Comparison of ENCODE assay signal across 16 cellular contexts in the genomic region with DNA sequence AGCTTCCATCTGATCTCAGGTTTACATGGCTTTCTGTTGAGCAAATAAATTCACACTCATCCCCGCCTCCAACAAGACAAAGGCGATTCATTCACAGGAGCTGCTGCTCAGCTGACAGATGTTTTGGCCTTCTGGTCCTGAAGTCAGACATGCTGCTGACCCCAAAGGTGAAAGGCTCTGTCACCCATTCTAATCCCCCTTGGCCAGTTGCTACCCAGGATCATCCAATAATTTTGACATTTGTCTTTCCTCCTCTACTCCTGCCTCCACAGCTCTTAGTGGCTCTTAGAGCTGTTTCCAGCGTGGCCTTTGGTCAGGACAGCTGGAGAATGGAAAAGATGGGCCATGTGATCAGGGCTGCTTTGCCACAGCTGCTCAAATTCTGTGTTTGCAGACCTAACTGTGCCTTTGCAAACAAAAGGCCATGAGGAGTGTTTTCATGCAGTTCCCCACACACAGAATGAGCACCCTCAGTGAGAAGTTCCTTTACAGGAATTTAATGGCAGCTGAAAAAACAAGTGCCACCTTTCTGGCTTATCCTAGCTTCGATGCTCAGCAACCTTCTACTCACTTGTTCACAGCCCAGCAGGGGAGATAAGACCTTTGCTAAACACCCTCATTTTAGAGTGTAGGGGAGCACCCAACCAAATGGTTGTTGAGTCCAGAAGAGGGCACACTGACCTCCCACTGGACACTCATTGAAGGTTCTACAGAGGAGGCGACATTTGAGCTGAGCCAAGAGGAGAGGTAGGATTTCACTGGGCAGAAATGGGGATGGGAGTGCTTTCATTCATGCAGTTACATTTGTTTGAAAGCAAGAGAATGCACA. TPM values are rescaled to one million over a fixed set of nuclear protein-coding genes. Genes with fewer than 3 reads are reported as not detected.
A peak's percentile ranks its signal among the peaks of the same experiment; 100 is the strongest.
DNase-seq lines count a peak whose midpoint lies in the region; ATAC-seq and TF ChIP-seq lines count a peak whose summit lies in the region.
"Had no signal": no experiment of that assay in that cellular context is flagged by ENCODE, and none has a peak within 500 bp of the region (broad histone marks: within the 10 kb centered on the region; RNA-seq: fewer than 3 reads in every experiment).

No MANE protein-coding gene starts in this region.

- no peak overlapping the region for H3K4me3 Mint-ChIP-seq in CD4-positive, alpha-beta T cell
- no peak overlapping the region for H3K4me3 Mint-ChIP-seq in activated CD4-positive, alpha-beta memory T cell treated with anti-CD3 and anti-CD28 coated beads for 36 hours
- H3K4me3 Mint-ChIP-seq: T-cell had no signal

- no peak for ATAC-seq in CD4-positive, alpha-beta T cell (ENCODE audit: poor library complexity)
- no peak for ATAC-seq in GM21576 (IDR thresholded peaks at IDR 0.05; ENCODE audit: unreplicated experiment)
- ATAC-seq: T-cell had no signal

- peaks cover 4% of the 10 kb centered on the region for H3K27me3 ChIP-seq in CD4-positive, alpha-beta T cell (ENCODE audit: control insufficient read depth, insufficient read depth, low read length)
- H3K27me3 ChIP-seq: breast epithelium had no signal

- DNase-seq in LHCN-M2 (ENCODE audit: low read depth) (peak; percentile 64), NCI-H510A (lab: John Stamatoyannopoulos, UW) (peak; percentile 42), globus pallidus (ENCODE audit: low spot score) (peak; percentile 68), putamen (ENCODE audit: low spot score) (peak; percentile 28), D341Med (ENCODE audit: low spot score) (no peak)
- DNase-seq in CD4-positive, alpha-beta T cell = no peak
- no peak for DNase-seq in activated CD4-positive, alpha-beta memory T cell treated with anti-CD3 and anti-CD28 coated beads for 36 hours
- DNase-seq: activated naive CD4-positive, alpha-beta T cell treated with anti-CD3 and anti-CD28 coated beads, Interleukin-2, amount 50 U/mL, for 16 hours; DND-41; effector memory CD4-positive, alpha-beta T cell; Karpas-422; mesenchymal stem cell; T-cell had no signal

- no peaks in the 10 kb centered on the region for H3K9me3 Mint-ChIP-seq in CD4-positive, alpha-beta T cell
- H3K9me3 Mint-ChIP-seq in activated CD4-positive, alpha-beta memory T cell treated with anti-CD3 and anti-CD28 coated beads for 36 hours = no peaks in the 10 kb centered on the region
- H3K9me3 Mint-ChIP-seq: T-cell had no signal

- H3K36me3 Mint-ChIP-seq in CD4-positive, alpha-beta T cell (ENCODE audit: low read depth) = no peaks in the 10 kb centered on the region
- H3K36me3 Mint-ChIP-seq in activated CD4-positive, alpha-beta memory T cell treated with anti-CD3 and anti-CD28 coated beads for 36 hours = peaks cover 1% of the 10 kb centered on the region
- H3K36me3 Mint-ChIP-seq: T-cell had no signal

- no peaks in the 10 kb centered on the region for H3K9me3 ChIP-seq in CD4-positive, alpha-beta T cell (ENCODE audit: control insufficient read depth, low read length)
- H3K9me3 ChIP-seq: breast epithelium had no signal

- H3K27ac ChIP-seq in CD4-positive, alpha-beta T cell (ENCODE audit: low read depth, low read length) = no peak overlapping the region

- POLR2A ChIA-PET in CD4-positive, alpha-beta T cell (lab: Charles Lee) = no interaction called here
- POLR2A ChIA-PET in activated CD4-positive, alpha-beta memory T cell treated with anti-CD3 and anti-CD28 coated beads for 36 hours (lab: Charles Lee) = no interaction called here

- no peak overlapping the region for H3K27ac Mint-ChIP-seq in CD4-positive, alpha-beta T cell
- H3K27ac Mint-ChIP-seq in activated CD4-positive, alpha-beta memory T cell treated with anti-CD3 and anti-CD28 coated beads for 36 hours = no peak overlapping the region
- H3K27ac Mint-ChIP-seq: T-cell had no signal

- no peak for TF ChIP-seq CTCF in CD4-positive, alpha-beta T cell (IDR thresholded peaks at IDR 0.05)

- intact Hi-C loops in CD4-positive, alpha-beta T cell (cut with DNase I, micrococcal nuclease) = no loop called here
- intact Hi-C loops in activated CD4-positive, alpha-beta memory T cell treated with anti-CD3 and anti-CD28 coated beads for 36 hours (cut with micrococcal nuclease) = no loop called here

- H3K27me3 Mint-ChIP-seq in CD4-positive, alpha-beta T cell = peaks cover 8% of the 10 kb centered on the region
- peaks cover 4% of the 10 kb centered on the region for H3K27me3 Mint-ChIP-seq in activated CD4-positive, alpha-beta memory T cell treated with anti-CD3 and anti-CD28 coated beads for 36 hours

- H3K4me1 Mint-ChIP-seq in CD4-positive, alpha-beta T cell (ENCODE audit: low read depth) = no peaks in the 10 kb centered on the region
- H3K4me1 Mint-ChIP-seq in activated CD4-positive, alpha-beta memory T cell treated with anti-CD3 and anti-CD28 coated beads for 36 hours (ENCODE audit: low read depth) = no peaks in the 10 kb centered on the region
- H3K4me1 Mint-ChIP-seq: T-cell had no signal

- CTCF ChIA-PET in CD4-positive, alpha-beta T cell (lab: Charles Lee) = no interaction called here
- CTCF ChIA-PET in activated CD4-positive, alpha-beta memory T cell treated with anti-CD3 and anti-CD28 coated beads for 36 hours (lab: Charles Lee) = interaction anchor here (0.7 kb wide), 1 partner anchor 11 kb away, joined by 4 read pairs; no protein-coding TSS in a partner anchor

RNA-seq across cellular contexts. Expression of a gene that starts 39.0 kb away (rescaled TPM):
- total RNA-seq in LHCN-M2 (2014; rRNA removed) = 2.6 TPM in 2 replicates
- polyA plus RNA-seq in LHCN-M2 (2012) = 0.41 TPM
- total RNA-seq in CD4-positive, alpha-beta T cell = not detected
- not detected for total RNA-seq in activated CD4-positive, alpha-beta memory T cell treated with anti-CD3 and anti-CD28 coated beads for 36 hours
- total RNA-seq: fibroblast of villous mesenchyme had no signal

RNA-seq across cellular contexts. Expression of a gene that starts 42.1 kb away (rescaled TPM):
- total RNA-seq in LHCN-M2 (2014; rRNA removed) = not detected in 2 replicates
- not detected for polyA plus RNA-seq in LHCN-M2 (2012)
- not detected for total RNA-seq in CD4-positive, alpha-beta T cell
- total RNA-seq in activated CD4-positive, alpha-beta memory T cell treated with anti-CD3 and anti-CD28 coated beads for 36 hours = not detected

Comparison
In these comparisons a context has a peak if more than half of its experiments do, and no peak if none do; other contexts are left out.
1. DNase-seq: peak in LHCN-M2 (single experiment), NCI-H510A (single experiment), globus pallidus (single experiment) and putamen (single experiment); none in D341Med (single experiment), CD4-positive, alpha-beta T cell (0 of 10) and activated CD4-positive, alpha-beta memory T cell treated with anti-CD3 and anti-CD28 coated beads for 36 hours (single experiment).